In the genomic region with DNA sequence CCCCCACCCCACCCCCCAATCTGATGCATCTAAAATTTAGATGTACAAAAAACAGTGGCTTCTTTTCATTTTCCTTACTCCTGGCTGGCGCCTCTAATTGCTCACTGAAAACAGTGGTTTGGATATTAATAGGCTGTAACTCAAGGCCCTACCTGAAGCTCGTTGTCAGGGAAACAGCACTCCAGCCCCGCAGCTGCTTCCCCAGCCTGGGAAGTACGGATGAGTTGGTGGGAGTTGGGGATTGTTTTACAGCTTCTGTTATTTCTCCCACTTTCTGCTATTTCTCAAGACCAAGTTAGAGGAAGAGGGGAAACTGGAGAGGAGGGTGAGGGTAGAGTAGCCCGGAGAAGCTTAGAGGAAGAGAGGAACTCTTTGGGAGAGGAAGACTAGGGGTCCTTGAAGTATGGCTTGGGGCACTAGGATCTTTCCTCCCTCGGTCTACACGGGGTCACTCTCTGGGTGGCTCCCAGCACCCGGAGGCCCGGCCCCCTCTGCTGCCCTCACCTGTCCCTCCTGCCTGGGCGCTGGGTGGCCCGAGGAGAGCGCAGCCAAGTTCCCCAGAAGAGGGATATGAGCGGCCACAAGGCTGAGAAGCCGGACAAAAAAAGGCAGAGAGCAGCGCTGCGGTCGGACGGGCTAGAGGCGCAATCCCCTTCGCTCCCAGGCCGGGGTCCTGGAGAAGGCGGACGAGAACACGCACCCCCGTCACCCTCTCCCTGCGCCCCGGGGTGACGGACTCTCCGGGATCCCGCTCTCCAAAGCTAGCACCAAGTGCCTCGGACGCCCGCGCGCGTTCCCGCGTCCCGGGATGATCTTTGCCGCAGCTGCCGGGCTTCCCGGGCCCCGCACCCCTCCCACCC, we compare ENCODE assay signal across 8 cellular contexts. TPM values are rescaled to one million over a fixed set of nuclear protein-coding genes. Genes with fewer than 3 reads are reported as not detected.
DNase-seq lines count a peak whose midpoint lies in the region; ATAC-seq and TF ChIP-seq lines count a peak whose summit lies in the region.

No MANE protein-coding gene starts in this region.

- no peaks in the 10 kb centered on the region for H3K9me3 ChIP-seq in Caco-2
- no peaks in the 10 kb centered on the region for H3K9me3 ChIP-seq in HUES6 (ENCODE audit: control insufficient read depth, insufficient read depth, low read depth, low read length)
- H3K9me3 ChIP-seq in subcutaneous abdominal adipose tissue (ENCODE audit: control insufficient read depth in 5 of 5, low read length in 5 of 5), result no peaks in the 10 kb centered on the region

- H3K4me3 ChIP-seq in Caco-2 (ENCODE audit: low read depth, low read length), result peak overlapping the region; percentile 61
- peak overlapping the region; percentile 67 for H3K4me3 ChIP-seq in HUES6 (ENCODE audit: low read depth, low read length)
- H3K4me3 ChIP-seq in subcutaneous abdominal adipose tissue (ENCODE audit: low read depth in 1 of 5, low read length in 5 of 5), result peak overlapping the region in 4 of 5 donors; percentile 53 to 67 (median 66)

- peaks cover 28% of the 10 kb centered on the region for H3K27me3 Mint-ChIP-seq in Caco-2 (ENCODE audit: insufficient read depth, unreplicated experiment)
- peaks cover 76% of the 10 kb centered on the region for H3K27me3 Mint-ChIP-seq in activated CD4-positive, alpha-beta memory T cell treated with anti-CD3 and anti-CD28 coated beads, Interleukin-2, amount 10 ng/mL, durations not matched to agents 7 days and 5 days
- peaks cover 10 to 19% (median 12%) of the 10 kb centered on the region in 3 donors for H3K27me3 Mint-ChIP-seq in immature natural killer cell (ENCODE audit: low read depth in 3 of 3)

- TF ChIP-seq CTCF in Caco-2 (IDR thresholded peaks at IDR 0.05; ENCODE audit: insufficient read depth in 1 of 2, low read depth in 1 of 2, low read length in 1 of 2, severe bottlenecking in 1 of 2, unreplicated experiment in 1 of 2), result no peak

- CTCF ChIA-PET in Caco-2 (lab: Charles Lee), result interaction anchor here (0.6 to 3.7 kb wide), 10 partner anchors 9 to 1169 kb away, joined by 3 to 27 read pairs (median 4); no protein-coding TSS in a partner anchor
- CTCF ChIA-PET in activated CD4-positive, alpha-beta memory T cell treated with anti-CD3 and anti-CD28 coated beads, Interleukin-2, amount 10 ng/mL, durations not matched to agents 7 days and 5 days (lab: Charles Lee), result interaction anchor here (0.8 to 2.4 kb wide), 3 partner anchors 10 to 75 kb away, joined by 3 to 10 read pairs (median 9); no protein-coding TSS in a partner anchor

- H3K36me3 ChIP-seq in Caco-2 (ENCODE audit: control insufficient read depth, insufficient read depth, low read length), result no peaks in the 10 kb centered on the region
- no peaks in the 10 kb centered on the region for H3K36me3 ChIP-seq in HUES6 (ENCODE audit: control insufficient read depth, insufficient read depth, low read length)
- no peaks in the 10 kb centered on the region for H3K36me3 ChIP-seq in subcutaneous abdominal adipose tissue (ENCODE audit: control insufficient read depth in 5 of 5, insufficient read depth in 5 of 5, low read length in 5 of 5)

- H3K9me3 Mint-ChIP-seq in Caco-2 (ENCODE audit: unreplicated experiment), result no peaks in the 10 kb centered on the region
- H3K9me3 Mint-ChIP-seq in activated CD4-positive, alpha-beta memory T cell treated with anti-CD3 and anti-CD28 coated beads, Interleukin-2, amount 10 ng/mL, durations not matched to agents 7 days and 5 days, result no peaks in the 10 kb centered on the region
- no peaks in the 10 kb centered on the region for H3K9me3 Mint-ChIP-seq in immature natural killer cell

- H3K4me1 ChIP-seq in Caco-2, result no peaks in the 10 kb centered on the region
- H3K4me1 ChIP-seq in HUES6 (ENCODE audit: control insufficient read depth, insufficient read depth, low read length), result no peaks in the 10 kb centered on the region; the same call in 1 of the 2 replicates
- peaks cover 0 to 19% (median 16%) of the 10 kb centered on the region in 5 donors for H3K4me1 ChIP-seq in subcutaneous abdominal adipose tissue (ENCODE audit: control insufficient read depth in 5 of 5, insufficient read depth in 5 of 5, low read length in 5 of 5)

- H3K4me3 Mint-ChIP-seq in Caco-2 (ENCODE audit: unreplicated experiment) (peak overlapping the region; percentile 82), immature natural killer cell (peak overlapping the region; percentile 31 to 67 (median 60))
- peak overlapping the region; percentile 40 for H3K4me3 Mint-ChIP-seq in activated CD4-positive, alpha-beta memory T cell treated with anti-CD3 and anti-CD28 coated beads, Interleukin-2, amount 10 ng/mL, durations not matched to agents 7 days and 5 days

- peaks cover 5% of the 10 kb centered on the region for H3K4me1 Mint-ChIP-seq in Caco-2 (ENCODE audit: low read depth, unreplicated experiment)
- peaks cover 11% of the 10 kb centered on the region for H3K4me1 Mint-ChIP-seq in activated CD4-positive, alpha-beta memory T cell treated with anti-CD3 and anti-CD28 coated beads, Interleukin-2, amount 10 ng/mL, durations not matched to agents 7 days and 5 days
- H3K4me1 Mint-ChIP-seq in immature natural killer cell, result peaks cover 8 to 9% of the 10 kb centered on the region in 2 donors

- no peak overlapping the region for H3K27ac Mint-ChIP-seq in Caco-2 (ENCODE audit: unreplicated experiment)
- no peak overlapping the region for H3K27ac Mint-ChIP-seq in activated CD4-positive, alpha-beta memory T cell treated with anti-CD3 and anti-CD28 coated beads, Interleukin-2, amount 10 ng/mL, durations not matched to agents 7 days and 5 days
- no peak overlapping the region for H3K27ac Mint-ChIP-seq in immature natural killer cell

- intact Hi-C loops in Caco-2 (cut with micrococcal nuclease; ENCODE audit: unreplicated experiment), result no loop called here

- H3K36me3 Mint-ChIP-seq in Caco-2 (ENCODE audit: insufficient read depth, unreplicated experiment), result peaks cover 6% of the 10 kb centered on the region
- no peaks in the 10 kb centered on the region for H3K36me3 Mint-ChIP-seq in activated CD4-positive, alpha-beta memory T cell treated with anti-CD3 and anti-CD28 coated beads, Interleukin-2, amount 10 ng/mL, durations not matched to agents 7 days and 5 days (ENCODE audit: low read depth)
- no peaks in the 10 kb centered on the region for H3K36me3 Mint-ChIP-seq in immature natural killer cell

- H3K27me3 ChIP-seq in Caco-2 (replicated peaks; ENCODE audit: control insufficient read depth, insufficient read depth, low read length) (0 out of 2 replicates have a peak, but pooled peaks cover 1% of the 10 kb centered on the region), HUES6 (ENCODE audit: control insufficient read depth, insufficient read depth, low read length) (peaks cover 84% of the 10 kb centered on the region), subcutaneous abdominal adipose tissue (ENCODE audit: control insufficient read depth in 5 of 5, insufficient read depth in 4 of 5, low read length in 5 of 5) (peaks cover 0 to 25% (median 15%) of the 10 kb centered on the region in 5 donors)

- ATAC-seq in HG02870 (IDR thresholded peaks at IDR 0.05; ENCODE audit: unreplicated experiment) (no peak), GM21717 (IDR thresholded peaks at IDR 0.05; ENCODE audit: unreplicated experiment) (no peak)

- no TSS peak for BruUV-seq in Caco-2 (replicated peaks; lab: Mats Ljungman, UMichigan)

- H3K9ac ChIP-seq in HUES6 (ENCODE audit: low read length) (peak overlapping the region; percentile 29), subcutaneous abdominal adipose tissue (ENCODE audit: low read length in 5 of 5) (peak overlapping the region in 1 of 5 donors; percentile 37)

- peak in 1 of 2 experiments; percentile 28 for DNase-seq in Caco-2
- DNase-seq in activated CD4-positive, alpha-beta memory T cell treated with anti-CD3 and anti-CD28 coated beads, Interleukin-2, amount 10 ng/mL, durations not matched to agents 7 days and 5 days, result no peak
- no peak for DNase-seq in immature natural killer cell
- no peak for DNase-seq in HT-29 (ENCODE audit: low spot score)

- H3K27ac ChIP-seq in HUES6 (ENCODE audit: low read depth, low read length), result no peak overlapping the region
- H3K27ac ChIP-seq in subcutaneous abdominal adipose tissue (ENCODE audit: low read depth, low read length), result no peak overlapping the region

- POLR2A ChIA-PET in Caco-2 (lab: Charles Lee), result no interaction called here
- POLR2A ChIA-PET in activated CD4-positive, alpha-beta memory T cell treated with anti-CD3 and anti-CD28 coated beads, Interleukin-2, amount 10 ng/mL, durations not matched to agents 7 days and 5 days (lab: Charles Lee), result no interaction called here

RNA-seq across cellular contexts. Expression of a gene that starts 0.7 kb away (rescaled TPM):
- total RNA-seq in Caco-2 (2022), result 1.6 and 1.7 TPM in 2 replicates
- under 1 TPM; 0.08 to 0.10 TPM for total RNA-seq in activated CD4-positive, alpha-beta memory T cell treated with anti-CD3 and anti-CD28 coated beads, Interleukin-2, amount 10 ng/mL, durations not matched to agents 7 days and 5 days
- polyA plus RNA-seq in immature natural killer cell, result under 1 TPM in 1 of 3 donors, not detected in 2; 0.29 TPM
- total RNA-seq in HT-29 (2014; rRNA removed; shearing (Covaris generic)), result under 0.01 and 0.03 TPM in 2 replicates

RNA-seq across cellular contexts. Expression of a gene that starts 35.2 kb away (rescaled TPM):
- total RNA-seq in Caco-2 (2022), result 51.3 and 52.6 TPM in 2 replicates
- total RNA-seq in activated CD4-positive, alpha-beta memory T cell treated with anti-CD3 and anti-CD28 coated beads, Interleukin-2, amount 10 ng/mL, durations not matched to agents 7 days and 5 days, result 10 to 100 TPM; 80.6 to 91.1 TPM
- 100 to 1,000 TPM in 2 of 3 donors, 10 to 100 TPM in 1; 87.8 to 140 (median 124) TPM for polyA plus RNA-seq in immature natural killer cell
- total RNA-seq in HT-29 (2014; rRNA removed; shearing (Covaris generic)), result 13.9 TPM in 2 replicates
